In the genomic region with DNA sequence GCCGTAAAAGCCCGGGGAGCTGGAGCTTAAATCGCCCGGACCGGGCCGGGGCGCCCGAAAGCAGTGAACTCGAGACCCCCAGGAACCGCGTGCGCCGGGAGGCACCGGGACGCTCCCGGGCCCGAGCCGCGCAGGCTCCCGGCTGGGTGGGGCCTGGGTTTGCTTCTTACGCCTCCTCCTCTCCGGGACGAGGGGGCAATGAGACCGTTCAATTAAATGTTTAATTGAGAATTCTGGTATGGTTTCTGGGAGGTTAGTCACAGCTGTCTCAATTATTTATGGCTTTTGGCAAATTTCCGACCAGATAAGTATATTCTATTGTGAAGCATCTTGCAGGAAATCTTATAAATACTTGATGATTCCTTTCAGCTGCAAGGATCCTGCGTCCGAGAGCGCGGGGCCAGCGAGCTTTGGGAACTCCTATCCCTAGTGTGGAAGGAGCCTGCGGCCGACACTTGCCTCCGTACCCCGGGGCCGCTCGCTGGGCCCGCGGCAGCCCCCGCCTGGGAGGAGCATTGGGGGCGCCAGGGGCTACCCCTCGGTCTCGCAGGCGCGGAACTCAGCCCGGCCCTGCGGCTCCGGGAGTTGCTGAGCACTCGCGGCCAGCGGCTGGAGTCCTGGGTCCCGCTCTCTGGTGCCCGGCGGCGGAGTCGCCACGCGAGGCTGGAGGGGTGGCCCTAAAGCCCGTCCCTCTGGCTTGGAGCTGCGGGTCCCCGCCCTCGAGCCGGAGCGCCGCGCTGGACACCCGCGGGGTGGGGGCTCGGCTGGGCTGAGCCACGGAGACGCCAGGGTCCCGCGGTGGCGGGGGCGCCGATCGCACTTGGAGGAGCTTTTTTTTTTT, we compare ENCODE assay signal across 8 cellular contexts. TPM values are rescaled to one million over a fixed set of nuclear protein-coding genes. Genes with fewer than 3 reads are reported as not detected.
DNase-seq lines count a peak whose midpoint lies in the region; ATAC-seq and TF ChIP-seq lines count a peak whose summit lies in the region.

No MANE protein-coding gene starts in this region.

- intact Hi-C loops in ovary (cut with DNase I), result no loop called here

- peak; percentile 87 for DNase-seq in EH (ENCODE audit: low read depth)
- DNase-seq in MM.1S, result no peak
- peak; percentile 36 for DNase-seq in fibroblast of villous mesenchyme (ENCODE audit: low read depth)
- DNase-seq in ovary, result no peak
- DNase-seq in NCI-H1048 (lab: John Stamatoyannopoulos, UW), result no peak
- no peak for DNase-seq in globus pallidus (ENCODE audit: low spot score)
- no peak for DNase-seq in NCI-H187 treated with DMSO at 0.1 percent for 48 hours (lab: John Stamatoyannopoulos, UW)

- H3K9me2 ChIP-seq in MM.1S (replicated peaks; ENCODE audit: insufficient read depth, low read length), result no peaks in the 10 kb centered on the region

- no peak for TF ChIP-seq POLR2A in ovary (IDR thresholded peaks at IDR 0.05)

- H3K4me1 ChIP-seq in MM.1S (ENCODE audit: low read length) (no peaks in the 10 kb centered on the region), ovary (ENCODE audit: insufficient read depth) (peaks cover 7% of the 10 kb centered on the region)

- TF ChIP-seq EP300 in ovary (IDR thresholded peaks at IDR 0.05), result no peak

- no peaks in the 10 kb centered on the region for H3K79me2 ChIP-seq in MM.1S (ENCODE audit: low read length)

- ATAC-seq in HG02623 (IDR thresholded peaks at IDR 0.05; ENCODE audit: unreplicated experiment), result no peak

- WGBS in ovary, 3 donors, result 16 to 22% (median 17%) methylated on average over 72 to 76 of the region's 76 CpGs

- H4K20me1 ChIP-seq in MM.1S (ENCODE audit: insufficient read depth, low read length), result no peaks in the 10 kb centered on the region

- peak overlapping the region; percentile 22; the same call in 1 of the 2 replicates for H2AFZ ChIP-seq in MM.1S (ENCODE audit: low read length)

- H3K4me3 ChIP-seq in MM.1S (ENCODE audit: low read length) (peak overlapping the region; percentile 39), fibroblast of villous mesenchyme (ENCODE audit: low read depth, low read length) (peak overlapping the region; percentile 31), ovary (peak overlapping the region; percentile 13)

- H3K36me3 ChIP-seq in MM.1S (replicated peaks; ENCODE audit: insufficient read depth, low read length) (no peaks in the 10 kb centered on the region), ovary (no peaks in the 10 kb centered on the region)

- H3F3A ChIP-seq in MM.1S (ENCODE audit: insufficient read depth, low read length), result no peaks in the 10 kb centered on the region

- H3K27me3 ChIP-seq in MM.1S (replicated peaks; ENCODE audit: insufficient read depth, low read length), result no peaks in the 10 kb centered on the region
- H3K27me3 ChIP-seq in ovary, result peaks cover 11% of the 10 kb centered on the region

- H3K4me2 ChIP-seq in MM.1S (ENCODE audit: low read depth, low read length), result peak overlapping the region; percentile 38; the same call in 1 of the 2 replicates

- TF ChIP-seq CTCF in MM.1S (IDR thresholded peaks at IDR 0.05; ENCODE audit: low read length) (no peak), fibroblast of villous mesenchyme (IDR thresholded peaks at IDR 0.05; ENCODE audit: insufficient read depth, low read depth, low read length) (no peak), ovary (IDR thresholded peaks at IDR 0.05) (no peak)

- H3K27ac ChIP-seq in MM.1S (ENCODE audit: low read length), result no peak overlapping the region
- H3K27ac ChIP-seq in ovary, result no peak overlapping the region

- H3K9ac ChIP-seq in MM.1S (ENCODE audit: low read length), result peak overlapping the region; percentile 4; the same call in 1 of the 2 replicates

- H3K9me3 ChIP-seq in MM.1S (replicated peaks; ENCODE audit: insufficient read depth, low read length) (no peaks in the 10 kb centered on the region), ovary (no peaks in the 10 kb centered on the region)

RNA-seq across cellular contexts. Expression of a gene that starts 10.3 kb away (rescaled TPM):
- 0.64 TPM in 1 of 2 replicates, not detected in the other for total RNA-seq in fibroblast of villous mesenchyme
- not detected for total RNA-seq in ovary
- polyA plus RNA-seq in ovary, result not detected

RNA-seq across cellular contexts. Expression of a gene that starts 35.6 kb away (rescaled TPM):
- total RNA-seq in fibroblast of villous mesenchyme, result 85.7 and 114 TPM in 2 replicates
- 10 to 100 TPM; 45.8 to 79.0 (median 71.7) TPM for total RNA-seq in ovary
- polyA plus RNA-seq in ovary, result 10 to 100 TPM; 46.7 to 97.4 TPM

Comparison
In these comparisons a context has a peak if more than half of its experiments do, and no peak if none do; other contexts are left out.
1. DNase-seq: peak in EH (single experiment) and fibroblast of villous mesenchyme (single experiment); none in MM.1S (single experiment), ovary (0 of 5), NCI-H1048 (single experiment), globus pallidus (single experiment) and NCI-H187 treated with DMSO at 0.1 percent for 48 hours (single experiment).
2. Peak in every context shown above with its lines, with median percentiles within 50 percentile points of each other: H3K4me3 ChIP-seq.